In the genomic region with DNA sequence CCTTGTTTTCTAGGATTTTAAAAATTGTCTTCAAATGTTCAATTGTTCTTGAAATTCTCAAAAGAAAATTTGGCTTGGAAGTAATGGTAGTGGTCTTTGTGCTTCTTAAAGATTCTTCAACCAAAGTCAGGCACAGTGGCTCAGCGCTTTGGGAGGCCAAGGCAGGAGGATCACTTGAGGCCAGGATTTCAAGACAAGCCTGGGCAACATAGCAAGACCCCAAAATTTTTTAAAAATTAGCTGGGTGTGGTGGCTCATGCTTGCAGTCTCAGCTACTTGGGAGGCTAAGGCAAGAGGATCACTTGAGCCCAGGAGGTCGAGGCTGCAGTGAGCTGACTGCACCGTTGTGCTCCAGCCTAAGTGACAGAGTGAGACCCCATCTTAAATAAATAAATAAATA, we compare ENCODE assay signal across 22 cellular contexts.
DNase-seq lines count a peak whose midpoint lies in the region; ATAC-seq and TF ChIP-seq lines count a peak whose summit lies in the region.
"Had no signal": no experiment of that assay in that cellular context is flagged by ENCODE, and none has a peak within 500 bp of the region (broad histone marks: within the 10 kb centered on the region; RNA-seq: fewer than 3 reads in every experiment).

No MANE protein-coding gene starts in this region.

- no peak overlapping the region for H3K27ac ChIP-seq in HEK293 (ENCODE audit: extremely low read depth, low read depth, low read length)
- H3K27ac ChIP-seq in esophagus muscularis mucosa (replicated peaks in 1 of 4): no peak overlapping the region
- H3K27ac ChIP-seq: BLaER1 had no signal

- no peak for TF ChIP-seq EP300 in esophagus muscularis mucosa (IDR thresholded peaks at IDR 0.05)

- WGBS in esophagus muscularis mucosa: 89% methylated on average over 3 of the region's 3 CpGs

- H3K4me3 ChIP-seq in HEK293 (ENCODE audit: low read depth, low read length) (no peak overlapping the region), esophagus muscularis mucosa (no peak overlapping the region)
- H3K4me3 ChIP-seq: BLaER1 had no signal

- peak; percentile 83 for DNase-seq in esophagus muscularis mucosa (ENCODE audit: extremely low spot score)
- peak; percentile 16 for DNase-seq in mesenteric fat pad (ENCODE audit: low spot score)
- no peak for DNase-seq in GDM1 (lab: John Stamatoyannopoulos, UW)
- DNase-seq in cerebellar nuclear complex (lab: John Stamatoyannopoulos, UW): no peak
- DNase-seq: 8988T; ACHN; BE2C; C1 segment of cervical spinal cord; CD4-positive, alpha-beta memory T cell; CD4-positive, CD25-positive, alpha-beta regulatory T cell; CD8-positive, alpha-beta memory T cell; COR-L47; DMS 273 treated with DMSO at 0.1 percent for 48 hours; DMS153; DMS53; DMS79; DND-41; EL; GF-D8 had no signal

- ATAC-seq in HG03135 (IDR thresholded peaks at IDR 0.05; ENCODE audit: unreplicated experiment): no peak

- no peak for TF ChIP-seq POLR2A in esophagus muscularis mucosa (IDR thresholded peaks at IDR 0.05; ENCODE audit: low read depth)

- POLR2A ChIA-PET in HEK293 (lab: Yijun Ruan, JAX): no interaction called here

- TF ChIP-seq CTCF in HEK293 (tag by site-specific recombination; IDR thresholded peaks at IDR 0.05): no peak
- no peak for TF ChIP-seq CTCF in esophagus muscularis mucosa (IDR thresholded peaks at IDR 0.05)

- CTCF ChIA-PET in HEK293 (lab: Yijun Ruan, JAX): interaction anchor here (0.6 to 0.7 kb wide), 2 partner anchors 54 to 85 kb away, joined by 3 to 6 read pairs; no protein-coding TSS in a partner anchor

- H3K4me1 ChIP-seq in HEK293 (ENCODE audit: control insufficient read depth, insufficient read depth, low read length) (no peaks in the 10 kb centered on the region), esophagus muscularis mucosa (no peaks in the 10 kb centered on the region)
- H3K4me1 ChIP-seq: BE2C, BLaER1 had no signal

- H3K9me3 ChIP-seq in HEK293 (ENCODE audit: control insufficient read depth, insufficient read depth, low read depth, low read length) (no peaks in the 10 kb centered on the region; the same call in 1 of the 2 replicates), esophagus muscularis mucosa (no peaks in the 10 kb centered on the region)
- H3K9me3 ChIP-seq: BE2C had no signal

- H3K36me3 ChIP-seq in HEK293 (ENCODE audit: control insufficient read depth in 2 of 2, insufficient read depth in 1 of 2, low read length in 2 of 2) (no peaks in the 10 kb centered on the region), esophagus muscularis mucosa (no peaks in the 10 kb centered on the region)
- H3K36me3 ChIP-seq: BE2C, BLaER1 had no signal

- intact Hi-C loops in esophagus muscularis mucosa (cut with DNase I): no loop called here

- peaks cover 0 to 36% (median 0%) of the 10 kb centered on the region in 4 donors for H3K27me3 ChIP-seq in esophagus muscularis mucosa
- H3K27me3 ChIP-seq: BE2C, BLaER1 had no signal

TF ChIP-seq in HEK293, 187 proteins besides CTCF, POLR2A, EP300 and RAD21:
- TF ChIP-seq ZNF423 (tag by site-specific recombination; IDR thresholded peaks at IDR 0.05): no peak
- 0 out of 2 replicates have a peak, but pooled peaks have one; percentile 20 for TF ChIP-seq ZNF121 (tag by site-specific recombination; IDR thresholded peaks at IDR 0.05)
- TF ChIP-seq ZNF132 (tag by site-specific recombination; IDR thresholded peaks at IDR 0.05; ENCODE audit: borderline replicate concordance): no peak

Comparison
In these comparisons a context has a peak if more than half of its experiments do, and no peak if none do; other contexts are left out.
1. DNase-seq: peak in esophagus muscularis mucosa (single experiment) and mesenteric fat pad (single experiment); none in GDM1 (single experiment) and cerebellar nuclear complex (0 of 2).